ENCODE assay signal across 1 cellular context in genomic region chr7:99330314-99330961, GRCh38.
TF ChIP-seq lines count a peak whose summit lies in the region.

No MANE protein-coding gene starts in this region.

TF ChIP-seq in IMR-90, 13 proteins besides CTCF, POLR2A, EP300 and RAD21:
- TF ChIP-seq MAFK (IDR thresholded peaks at IDR 0.05; ENCODE audit: low read depth, low read length) (peak; percentile 92), CEBPB (IDR thresholded peaks at IDR 0.05; ENCODE audit: low read depth, low read length) (peak; percentile 94)
